1 cellular context compared by ENCODE assay signal in the genomic region with DNA sequence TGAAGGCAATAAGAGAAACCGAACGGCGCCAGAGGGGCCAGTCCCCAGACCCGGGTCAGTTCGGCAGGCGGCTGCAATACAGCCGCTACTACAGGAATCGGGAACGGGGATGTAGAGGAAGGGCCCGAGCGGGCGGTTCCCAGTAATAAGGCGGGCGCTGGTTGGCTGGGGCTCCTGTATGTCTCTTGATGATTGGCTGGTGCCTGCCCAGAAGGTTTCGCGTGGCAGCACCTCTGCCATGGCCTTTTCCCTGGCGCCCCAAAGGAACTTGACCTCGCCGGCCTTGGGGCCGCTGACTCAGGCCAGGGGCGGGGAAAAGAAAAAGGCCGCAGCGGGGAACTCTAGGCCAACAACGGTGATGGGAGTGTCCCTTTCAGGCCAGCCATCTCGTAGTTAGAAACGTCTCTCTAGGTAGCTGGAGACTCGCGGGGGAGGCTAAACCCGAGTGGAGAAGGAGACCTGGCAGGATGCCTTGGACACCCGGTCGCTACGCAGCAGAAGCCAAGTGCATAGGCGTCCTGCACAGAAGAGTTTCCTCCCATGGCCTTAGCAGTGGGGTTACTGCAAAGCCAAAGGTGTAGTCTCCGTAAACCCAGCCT.
A peak's percentile ranks its signal among the peaks of the same experiment; 100 is the strongest.
TF ChIP-seq lines count a peak whose summit lies in the region.

A gene with protein sequence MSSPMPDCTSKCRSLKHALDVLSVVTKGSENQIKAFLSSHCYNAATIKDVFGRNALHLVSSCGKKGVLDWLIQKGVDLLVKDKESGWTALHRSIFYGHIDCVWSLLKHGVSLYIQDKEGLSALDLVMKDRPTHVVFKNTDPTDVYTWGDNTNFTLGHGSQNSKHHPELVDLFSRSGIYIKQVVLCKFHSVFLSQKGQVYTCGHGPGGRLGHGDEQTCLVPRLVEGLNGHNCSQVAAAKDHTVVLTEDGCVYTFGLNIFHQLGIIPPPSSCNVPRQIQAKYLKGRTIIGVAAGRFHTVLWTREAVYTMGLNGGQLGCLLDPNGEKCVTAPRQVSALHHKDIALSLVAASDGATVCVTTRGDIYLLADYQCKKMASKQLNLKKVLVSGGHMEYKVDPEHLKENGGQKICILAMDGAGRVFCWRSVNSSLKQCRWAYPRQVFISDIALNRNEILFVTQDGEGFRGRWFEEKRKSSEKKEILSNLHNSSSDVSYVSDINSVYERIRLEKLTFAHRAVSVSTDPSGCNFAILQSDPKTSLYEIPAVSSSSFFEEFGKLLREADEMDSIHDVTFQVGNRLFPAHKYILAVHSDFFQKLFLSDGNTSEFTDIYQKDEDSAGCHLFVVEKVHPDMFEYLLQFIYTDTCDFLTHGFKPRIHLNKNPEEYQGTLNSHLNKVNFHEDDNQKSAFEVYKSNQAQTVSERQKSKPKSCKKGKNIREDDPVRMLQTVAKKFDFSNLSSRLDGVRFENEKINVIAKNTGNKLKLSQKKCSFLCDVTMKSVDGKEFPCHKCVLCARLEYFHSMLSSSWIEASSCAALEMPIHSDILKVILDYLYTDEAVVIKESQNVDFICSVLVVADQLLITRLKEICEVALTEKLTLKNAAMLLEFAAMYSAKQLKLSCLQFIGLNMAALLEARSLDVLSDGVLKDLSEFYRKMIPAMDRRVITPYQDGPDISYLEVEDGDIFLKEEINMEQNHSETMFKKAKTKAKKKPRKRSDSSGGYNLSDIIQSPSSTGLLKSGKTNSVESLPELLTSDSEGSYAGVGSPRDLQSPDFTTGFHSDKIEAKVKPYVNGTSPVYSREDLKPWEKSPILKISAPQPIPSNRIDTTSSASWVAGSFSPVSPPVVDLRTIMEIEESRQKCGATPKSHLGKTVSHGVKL (N-terminal part only) (minus strand): TSS at position 111 of the 599 bp plus-strand sequence. CDS start 7,258 bp downstream, outside the sequence.

TF ChIP-seq in H1, 55 proteins besides CTCF, POLR2A, EP300 and RAD21 (continues in another document):
- TF ChIP-seq, protein P1, sequence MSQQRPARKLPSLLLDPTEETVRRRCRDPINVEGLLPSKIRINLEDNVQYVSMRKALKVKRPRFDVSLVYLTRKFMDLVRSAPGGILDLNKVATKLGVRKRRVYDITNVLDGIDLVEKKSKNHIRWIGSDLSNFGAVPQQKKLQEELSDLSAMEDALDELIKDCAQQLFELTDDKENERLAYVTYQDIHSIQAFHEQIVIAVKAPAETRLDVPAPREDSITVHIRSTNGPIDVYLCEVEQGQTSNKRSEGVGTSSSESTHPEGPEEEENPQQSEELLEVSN (IDR thresholded peaks at IDR 0.05) = no peak
- TF ChIP-seq BACH1 (IDR thresholded peaks at IDR 0.05; ENCODE audit: low read length) (peak; percentile 55; the same call in 1 of the 2 replicates), SP1 (IDR thresholded peaks at IDR 0.05; ENCODE audit: low read depth, low read length) (peak; percentile 96), BCL11A (IDR thresholded peaks at IDR 0.05; ENCODE audit: low read depth in 2 of 2, low read length in 2 of 2) (no peak), GTF2F1 (IDR thresholded peaks at IDR 0.05; ENCODE audit: borderline replicate concordance, low read depth, low read length) (no peak), JUND (IDR thresholded peaks at IDR 0.05; ENCODE audit: low read length) (no peak), BRCA1 (IDR thresholded peaks at IDR 0.05; ENCODE audit: low read depth, low read length) (no peak), TEAD4 (IDR thresholded peaks at IDR 0.05; ENCODE audit: low read depth, low read length) (no peak), NRF1 (IDR thresholded peaks at IDR 0.05; ENCODE audit: low read depth, low read length) (no peak), SIN3A (conservative IDR thresholded peaks at IDR 0.05 in 1 of 2, IDR thresholded peaks at IDR 0.05 in 1 of 2; ENCODE audit: low read depth in 1 of 2, low read length in 2 of 2) (no peak), HDAC6 (IDR thresholded peaks at IDR 0.05; ENCODE audit: low read depth, low read length) (no peak), KDM5A (IDR thresholded peaks at IDR 0.05; ENCODE audit: low read length) (0 out of 2 replicates have a peak, but pooled peaks have one; percentile 11), SRF (IDR thresholded peaks at IDR 0.05; ENCODE audit: low read depth, low read length) (no peak), NANOG (IDR thresholded peaks at IDR 0.05; ENCODE audit: insufficient read depth, low read depth, low read length, poor library complexity, severe bottlenecking) (no peak), SIX5 (IDR thresholded peaks at IDR 0.05; ENCODE audit: low read depth, low read length) (no peak), EGR1 (IDR thresholded peaks at IDR 0.05; ENCODE audit: borderline replicate concordance, low read depth, low read length) (no peak), RBBP5 (IDR thresholded peaks at IDR 0.05; ENCODE audit: borderline replicate concordance, low read depth, low read length) (peak; percentile 29), TCF12 (IDR thresholded peaks at IDR 0.05; ENCODE audit: low read depth, low read length) (no peak), RFX5 (IDR thresholded peaks at IDR 0.05; ENCODE audit: borderline replicate concordance, low read depth, low read length) (no peak), CHD1 (IDR thresholded peaks at IDR 0.05; ENCODE audit: low read depth, low read length) (no peak), TAF1 (IDR thresholded peaks at IDR 0.05; ENCODE audit: low read depth, low read length) (peak; percentile 71), RXRA (IDR thresholded peaks at IDR 0.05; ENCODE audit: insufficient read depth, low read depth, low read length) (peak; percentile 72; the same call in 1 of the 2 replicates), ZNF274 (IDR thresholded peaks at IDR 0.05; ENCODE audit: borderline replicate concordance, extremely low read depth, low read length) (no peak), SIRT6 (IDR thresholded peaks at IDR 0.05; ENCODE audit: low read length) (no peak), CBX8 (IDR thresholded peaks at IDR 0.05; ENCODE audit: borderline replicate concordance, low read depth, low read length) (no peak), POLR2AphosphoS5 (IDR thresholded peaks at IDR 0.05; ENCODE audit: low read depth, low read length) (no peak), CREB1 (IDR thresholded peaks at IDR 0.05) (no peak), SAP30 (IDR thresholded peaks at IDR 0.05; ENCODE audit: insufficient read depth, insufficient replicate concordance, low read length) (peak; percentile 39), HDAC2 (IDR thresholded peaks at IDR 0.05; ENCODE audit: borderline replicate concordance in 1 of 2, low read depth in 2 of 2, low read length in 2 of 2) (no peak; a peak in 2 of 4 replicates), TBP (IDR thresholded peaks at IDR 0.05; ENCODE audit: low read depth, low read length) (no peak; the same call in 1 of the 2 replicates), FOSL1 (IDR thresholded peaks at IDR 0.05; ENCODE audit: insufficient read depth, low read depth, low read length) (no peak), KDM1A (IDR thresholded peaks at IDR 0.05; ENCODE audit: borderline replicate concordance, low read length) (no peak), CTBP2 (IDR thresholded peaks at IDR 0.05; ENCODE audit: borderline replicate concordance, insufficient read depth, insufficient read length, low read length) (no peak), EZH2 (IDR thresholded peaks at IDR 0.05; ENCODE audit: low read depth, low read length, severe bottlenecking) (no peak), SP4 (IDR thresholded peaks at IDR 0.05; ENCODE audit: low read length) (no peak), CBX5 (IDR thresholded peaks at IDR 0.05; ENCODE audit: low read depth, low read length) (no peak), SP2 (IDR thresholded peaks at IDR 0.05; ENCODE audit: low read length) (no peak), TAF7 (optimal IDR thresholded peaks at IDR 0.05; ENCODE audit: borderline replicate concordance, low read depth, low read length) (peak; percentile 38), SUZ12 (IDR thresholded peaks at IDR 0.05; ENCODE audit: low read length) (no peak), KDM4A (IDR thresholded peaks at IDR 0.05; ENCODE audit: low read depth, low read length, severe bottlenecking) (no peak), GABPA (IDR thresholded peaks at IDR 0.05; ENCODE audit: borderline replicate concordance, insufficient read depth, low read length) (no peak), CEBPB (IDR thresholded peaks at IDR 0.05; ENCODE audit: low read depth, low read length) (no peak), CHD2 (IDR thresholded peaks at IDR 0.05; ENCODE audit: low read length) (peak; percentile 82), RNF2 (IDR thresholded peaks at IDR 0.05; ENCODE audit: borderline replicate concordance, low read depth, low read length, missing control alignments, poor library complexity, severe bottlenecking) (no peak), JUN (IDR thresholded peaks at IDR 0.05; ENCODE audit: low read depth, low read length) (no peak), ASH2L (IDR thresholded peaks at IDR 0.05; ENCODE audit: low read length) (peak; percentile 92), MAFK (IDR thresholded peaks at IDR 0.05; ENCODE audit: low read depth, low read length) (no peak), YY1 (IDR thresholded peaks at IDR 0.05; ENCODE audit: low read depth, low read length) (0 out of 2 replicates have a peak, but pooled peaks have one; percentile 33), POU5F1 (IDR thresholded peaks at IDR 0.05; ENCODE audit: low read depth, low read length) (no peak)
- TF ChIP-seq, protein P2, sequence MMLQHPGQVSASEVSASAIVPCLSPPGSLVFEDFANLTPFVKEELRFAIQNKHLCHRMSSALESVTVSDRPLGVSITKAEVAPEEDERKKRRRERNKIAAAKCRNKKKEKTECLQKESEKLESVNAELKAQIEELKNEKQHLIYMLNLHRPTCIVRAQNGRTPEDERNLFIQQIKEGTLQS (IDR thresholded peaks at IDR 0.05; ENCODE audit: insufficient read depth, low read depth, low read length) = no peak
- TF ChIP-seq, protein P3, sequence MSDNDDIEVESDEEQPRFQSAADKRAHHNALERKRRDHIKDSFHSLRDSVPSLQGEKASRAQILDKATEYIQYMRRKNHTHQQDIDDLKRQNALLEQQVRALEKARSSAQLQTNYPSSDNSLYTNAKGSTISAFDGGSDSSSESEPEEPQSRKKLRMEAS (IDR thresholded peaks at IDR 0.05) = no peak
- TF ChIP-seq, protein P4, sequence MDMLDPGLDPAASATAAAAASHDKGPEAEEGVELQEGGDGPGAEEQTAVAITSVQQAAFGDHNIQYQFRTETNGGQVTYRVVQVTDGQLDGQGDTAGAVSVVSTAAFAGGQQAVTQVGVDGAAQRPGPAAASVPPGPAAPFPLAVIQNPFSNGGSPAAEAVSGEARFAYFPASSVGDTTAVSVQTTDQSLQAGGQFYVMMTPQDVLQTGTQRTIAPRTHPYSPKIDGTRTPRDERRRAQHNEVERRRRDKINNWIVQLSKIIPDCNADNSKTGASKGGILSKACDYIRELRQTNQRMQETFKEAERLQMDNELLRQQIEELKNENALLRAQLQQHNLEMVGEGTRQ (IDR thresholded peaks at IDR 0.05; ENCODE audit: low read length) = no peak
- TF ChIP-seq, protein P5, sequence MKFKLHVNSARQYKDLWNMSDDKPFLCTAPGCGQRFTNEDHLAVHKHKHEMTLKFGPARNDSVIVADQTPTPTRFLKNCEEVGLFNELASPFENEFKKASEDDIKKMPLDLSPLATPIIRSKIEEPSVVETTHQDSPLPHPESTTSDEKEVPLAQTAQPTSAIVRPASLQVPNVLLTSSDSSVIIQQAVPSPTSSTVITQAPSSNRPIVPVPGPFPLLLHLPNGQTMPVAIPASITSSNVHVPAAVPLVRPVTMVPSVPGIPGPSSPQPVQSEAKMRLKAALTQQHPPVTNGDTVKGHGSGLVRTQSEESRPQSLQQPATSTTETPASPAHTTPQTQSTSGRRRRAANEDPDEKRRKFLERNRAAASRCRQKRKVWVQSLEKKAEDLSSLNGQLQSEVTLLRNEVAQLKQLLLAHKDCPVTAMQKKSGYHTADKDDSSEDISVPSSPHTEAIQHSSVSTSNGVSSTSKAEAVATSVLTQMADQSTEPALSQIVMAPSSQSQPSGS (IDR thresholded peaks at IDR 0.05; ENCODE audit: low read length) = no peak
